In genomic region chr2:241906377-241906770, GRCh38 we compare ENCODE assay signal across 6 cellular contexts. TPM values are rescaled to one million over a fixed set of nuclear protein-coding genes. Genes with fewer than 3 reads are reported as not detected.
"Had no signal": no experiment of that assay in that cellular context is flagged by ENCODE, and none has a peak within 500 bp of the region (broad histone marks: within the 10 kb centered on the region; RNA-seq: fewer than 3 reads in every experiment).

No MANE protein-coding gene starts in this region.

RNA-seq across cellular contexts. Expression of gene RTP5, which starts 36.8 kb away (rescaled TPM):
- total RNA-seq: LHCN-M2, MCF 10A, OCI-LY7, PC-3, SK-MEL-5 had no signal
- polyA plus RNA-seq: SK-N-SH had no signal

RNA-seq across cellular contexts. Expression of gene PDCD1, which starts 47.7 kb away (rescaled TPM):
- total RNA-seq: LHCN-M2, MCF 10A, OCI-LY7, PC-3, SK-MEL-5 had no signal
- polyA plus RNA-seq: SK-N-SH had no signal
